Comparison of ENCODE assay signal across 13 cellular contexts in the genomic region with DNA sequence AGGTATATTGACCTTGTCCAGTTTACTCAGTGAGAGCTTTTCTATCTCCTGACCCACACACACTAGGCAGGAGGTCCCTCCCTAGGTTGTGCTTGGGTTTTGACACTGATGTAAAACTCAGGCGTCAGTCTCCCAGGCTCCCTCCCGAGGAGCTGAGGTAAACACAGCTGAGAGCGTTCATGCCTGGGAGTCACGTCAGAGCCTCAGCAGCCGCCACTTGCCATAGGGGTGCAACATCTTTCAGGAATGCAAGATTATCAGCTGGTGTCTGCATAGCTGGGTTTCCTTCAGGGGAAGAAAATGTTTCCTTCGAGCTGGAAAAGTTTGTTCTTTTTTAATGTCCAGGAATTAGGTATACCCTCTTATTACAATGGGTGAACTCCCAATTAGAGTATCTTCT.
DNase-seq lines count a peak whose midpoint lies in the region; ATAC-seq and TF ChIP-seq lines count a peak whose summit lies in the region.
"Had no signal": no experiment of that assay in that cellular context is flagged by ENCODE, and none has a peak within 500 bp of the region (broad histone marks: within the 10 kb centered on the region; RNA-seq: fewer than 3 reads in every experiment).

No MANE protein-coding gene starts in this region.

- H3K4ac ChIP-seq in mesendoderm (ENCODE audit: low read depth, low read length) = no peak overlapping the region

- H3K27ac ChIP-seq in mesendoderm (ENCODE audit: low read depth, low read length) = no peak overlapping the region
- peak overlapping the region; percentile 49 for H3K27ac ChIP-seq in vagina

- H2BK15ac ChIP-seq in mesendoderm (replicated peaks; ENCODE audit: low read depth) = no peak overlapping the region

- no peak overlapping the region for H3K23ac ChIP-seq in mesendoderm (ENCODE audit: low read length)

- DNase-seq in left ventricle myocardium superior (no peak), cardiac septum (ENCODE audit: low spot score) (no peak), choroid plexus epithelial cell (ENCODE audit: low read depth) (peak; percentile 54), mesendoderm (peak; percentile 96), vagina (ENCODE audit: extremely low spot score in 2 of 2) (no peak), NOMO-1 treated with dmso at 0.1 percent for 144 hours (lab: John Stamatoyannopoulos, UW; ENCODE audit: unreplicated experiment) (no peak)
- no peak for DNase-seq in activated effector memory CD4-positive, alpha-beta T cell treated with Interleukin-2 at 50 U/mL for 16 hours
- DNase-seq: activated CD4-positive, CD25-positive, alpha-beta regulatory T cell treated with anti-CD3 and anti-CD28 coated beads, Interleukin-2, amount 50 U/mL, for 72 hours; activated gamma-delta T cell; effector CD4-positive, alpha-beta T cell; hippocampal formation had no signal

- no peak overlapping the region for H3K56ac ChIP-seq in mesendoderm (ENCODE audit: low read length)

- no peak overlapping the region for H3K18ac ChIP-seq in mesendoderm (ENCODE audit: low read length)

- TF ChIP-seq POLR2A in vagina (IDR thresholded peaks at IDR 0.05) = no peak

- ATAC-seq in left ventricle myocardium superior = peak; percentile 56
- ATAC-seq in GM21526 (IDR thresholded peaks at IDR 0.05; ENCODE audit: low FRiP score, unreplicated experiment) = no peak
- ATAC-seq: natural killer cell treated with Interleukin-12 subunit alpha and Interleukin-12 subunit beta and Interleukin-15 and Interleukin-18, amount 100 ng/mL, for 72 hours had no signal

- TF ChIP-seq CTCF in choroid plexus epithelial cell (conservative IDR thresholded peaks at IDR 0.05; ENCODE audit: low read depth, low read length) (no peak), vagina (IDR thresholded peaks at IDR 0.05) (no peak)

- H3K27me3 ChIP-seq in mesendoderm (ENCODE audit: insufficient read depth, low read length, poor library complexity) (no peaks in the 10 kb centered on the region), vagina (no peaks in the 10 kb centered on the region)

- H3K4me1 ChIP-seq in mesendoderm (ENCODE audit: control insufficient read depth, low read depth, low read length) (peaks cover 3% of the 10 kb centered on the region), vagina (peaks cover 55% of the 10 kb centered on the region)

- H3K9ac ChIP-seq in mesendoderm (ENCODE audit: low read length) = no peak overlapping the region

- H3K4me3 ChIP-seq in choroid plexus epithelial cell (ENCODE audit: low read depth, low read length) (no peak overlapping the region), mesendoderm (ENCODE audit: low read length) (no peak overlapping the region), vagina (no peak overlapping the region)

- H2BK120ac ChIP-seq in mesendoderm (ENCODE audit: low read depth, low read length) = no peak overlapping the region

- H3K9me3 ChIP-seq in vagina = no peaks in the 10 kb centered on the region

- no peak overlapping the region for H2BK5ac ChIP-seq in mesendoderm (ENCODE audit: low read length)

- no peaks in the 10 kb centered on the region for H3K79me2 ChIP-seq in mesendoderm (ENCODE audit: control insufficient read depth, insufficient read depth, low read length)

- H3K36me3 ChIP-seq in mesendoderm (ENCODE audit: control insufficient read depth, insufficient read depth, low read length) (no peaks in the 10 kb centered on the region), vagina (no peaks in the 10 kb centered on the region)

- no peak overlapping the region for H4K8ac ChIP-seq in mesendoderm (ENCODE audit: low read depth, low read length)

- no peak overlapping the region for H4K5ac ChIP-seq in mesendoderm (ENCODE audit: low read length)

- H2AK5ac ChIP-seq in mesendoderm (ENCODE audit: low read length) = no peak overlapping the region

- H3K79me1 ChIP-seq in mesendoderm (ENCODE audit: low read length) = peaks cover under 1% of the 10 kb centered on the region

- H3K4me2 ChIP-seq in mesendoderm (ENCODE audit: low read length) = no peak overlapping the region

- intact Hi-C loops in left ventricle myocardium superior (cut with micrococcal nuclease) = no loop called here
- intact Hi-C loops in cardiac septum (cut with DNase I) = no loop called here
- intact Hi-C loops in vagina (cut with DNase I) = no loop called here

- WGBS in mesendoderm (ENCODE audit: extremely low coverage, insufficient coverage, low lambda C conversion rate) = no CpG with 5 or more reads among the region's 6 CpGs

Comparison
In these comparisons a context has a peak if more than half of its experiments do, and no peak if none do; other contexts are left out.
1. DNase-seq: peak in choroid plexus epithelial cell (single experiment) and mesendoderm (single experiment); none in left ventricle myocardium superior (single experiment), cardiac septum (single experiment), vagina (0 of 2), NOMO-1 treated with dmso at 0.1 percent for 144 hours (single experiment) and activated effector memory CD4-positive, alpha-beta T cell treated with Interleukin-2 at 50 U/mL for 16 hours (single experiment).